ENCODE assay signal across 8 cellular contexts in genomic region chr7:32890010-32890552, GRCh38. TPM values are rescaled to one million over a fixed set of nuclear protein-coding genes. Genes with fewer than 3 reads are reported as not detected.
A peak's percentile ranks its signal among the peaks of the same experiment; 100 is the strongest.
DNase-seq lines count a peak whose midpoint lies in the region; ATAC-seq and TF ChIP-seq lines count a peak whose summit lies in the region.

No MANE protein-coding gene starts in this region.

- ATAC-seq in RWPE2 (ENCODE audit: low read depth) (no peak), GM19463 (IDR thresholded peaks at IDR 0.05; ENCODE audit: unreplicated experiment) (no peak), GM18520 (IDR thresholded peaks at IDR 0.05; ENCODE audit: unreplicated experiment) (no peak)

- peak overlapping the region; percentile 85 to 91 (median 88) for H3K4me3 Mint-ChIP-seq in nephron

- TF ChIP-seq CTCF in cardiac muscle cell (IDR thresholded peaks at IDR 0.05; ENCODE audit: low read depth, low read length): no peak
- TF ChIP-seq CTCF in RWPE2 (IDR thresholded peaks at IDR 0.05; ENCODE audit: poor library complexity, severe bottlenecking): no peak
- no peak for TF ChIP-seq CTCF in nephron (IDR thresholded peaks at IDR 0.05; ENCODE audit: unreplicated experiment in 3 of 3)

- H3K27me3 Mint-ChIP-seq in nephron (ENCODE audit: low read depth): no peaks in the 10 kb centered on the region

- peak overlapping the region; percentile 90 to 95 (median 95) for H3K27ac Mint-ChIP-seq in nephron

- H3K9ac ChIP-seq in endocrine pancreas (ENCODE audit: control insufficient read depth, insufficient read depth, low read length): peak overlapping the region; percentile 96

- H3K4me1 ChIP-seq in cardiac muscle cell (ENCODE audit: low read depth): peaks cover 37% of the 10 kb centered on the region
- H3K4me1 ChIP-seq in RWPE2 (ENCODE audit: insufficient read depth, poor library complexity, severe bottlenecking): peaks cover 18% of the 10 kb centered on the region
- H3K4me1 ChIP-seq in endocrine pancreas (ENCODE audit: control insufficient read depth, insufficient read depth, low read length): peaks cover 24% of the 10 kb centered on the region

- intact Hi-C loops in cardiac septum (cut with DNase I): loop anchor here (5.0 kb wide), 2 partner anchors 43 to 172 kb away; partner anchors contain the start of gene NT5C3A

- H3K36me3 Mint-ChIP-seq in nephron (ENCODE audit: low read depth): no peaks in the 10 kb centered on the region

- peaks cover 56% of the 10 kb centered on the region for H3K4me1 Mint-ChIP-seq in nephron

- H3K9me3 ChIP-seq in cardiac muscle cell (ENCODE audit: low read depth): no peaks in the 10 kb centered on the region
- no peaks in the 10 kb centered on the region for H3K9me3 ChIP-seq in RWPE2 (ENCODE audit: severe bottlenecking)
- no peaks in the 10 kb centered on the region for H3K9me3 ChIP-seq in endocrine pancreas (ENCODE audit: control insufficient read depth, low read length)

- H3K4me3 ChIP-seq in cardiac muscle cell (peak overlapping the region; percentile 83), RWPE2 (ENCODE audit: severe bottlenecking) (peak overlapping the region; percentile 97), endocrine pancreas (ENCODE audit: control insufficient read depth, insufficient read depth, low read length) (peak overlapping the region; percentile 99)

- H3K9me3 Mint-ChIP-seq in nephron: no peaks in the 10 kb centered on the region

- no peaks in the 10 kb centered on the region for H3K27me3 ChIP-seq in cardiac muscle cell
- H3K27me3 ChIP-seq in RWPE2 (ENCODE audit: insufficient read depth, poor library complexity, severe bottlenecking): no peaks in the 10 kb centered on the region
- no peaks in the 10 kb centered on the region for H3K27me3 ChIP-seq in endocrine pancreas (ENCODE audit: control insufficient read depth, insufficient read depth, low read length)

- peak; percentile 54 to 58 for DNase-seq in cardiac muscle cell (ENCODE audit: low read depth in 1 of 2, low spot score in 1 of 2)
- DNase-seq in cardiac septum (ENCODE audit: low spot score): no peak
- DNase-seq in RWPE2 (ENCODE audit: low spot score): no peak
- no peak for DNase-seq in occipital lobe (lab: John Stamatoyannopoulos, UW)

- H3K27ac ChIP-seq in cardiac muscle cell (peak overlapping the region; percentile 97), RWPE2 (ENCODE audit: poor library complexity, severe bottlenecking) (peak overlapping the region; percentile 93)

- H3K36me3 ChIP-seq in cardiac muscle cell: no peaks in the 10 kb centered on the region
- H3K36me3 ChIP-seq in RWPE2 (ENCODE audit: low read depth): peaks cover 4% of the 10 kb centered on the region; the same call in 1 of the 2 replicates
- no peaks in the 10 kb centered on the region for H3K36me3 ChIP-seq in endocrine pancreas (ENCODE audit: control insufficient read depth, insufficient read depth, low read length)

RNA-seq across cellular contexts. Expression of gene KBTBD2, which starts 1.5 kb away (rescaled TPM):
- total RNA-seq in cardiac muscle cell: 28.8 and 41.6 TPM in 2 replicates
- polyA plus RNA-seq in cardiac muscle cell: 35.4 and 45.8 TPM in 2 replicates
- total RNA-seq in cardiac septum: 30.8 TPM
- total RNA-seq in occipital lobe: 113 TPM

Comparison
In these comparisons a context has a peak if more than half of its experiments do, and no peak if none do; other contexts are left out.
1. DNase-seq: peak in cardiac muscle cell (2 of 2); none in cardiac septum (single experiment), RWPE2 (single experiment) and occipital lobe (single experiment).
2. Peak in every context shown above with its lines, with median percentiles within 50 percentile points of each other: H3K4me3 ChIP-seq.